Comparison of ENCODE assay signal across 17 cellular contexts in genomic region chr2:200127852-200128251, GRCh38.
DNase-seq lines count a peak whose midpoint lies in the region; ATAC-seq and TF ChIP-seq lines count a peak whose summit lies in the region.
"Had no signal": no experiment of that assay in that cellular context is flagged by ENCODE, and none has a peak within 500 bp of the region (broad histone marks: within the 10 kb centered on the region; RNA-seq: fewer than 3 reads in every experiment).

No MANE protein-coding gene starts in this region.

- POLR2A ChIA-PET in activated CD4-positive, alpha-beta T cell treated with anti-CD3 and anti-CD28 coated beads for 36 hours (lab: Charles Lee) = no interaction called here

- ATAC-seq in GM21526 (IDR thresholded peaks at IDR 0.05; ENCODE audit: low FRiP score, unreplicated experiment) = no peak
- no peak for ATAC-seq in activated CD4-positive, alpha-beta T cell treated with anti-CD3 and anti-CD28 coated beads for 36 hours

- no peaks in the 10 kb centered on the region for H3K9me3 ChIP-seq in adipocyte (ENCODE audit: control insufficient read depth, low read length)
- H3K9me3 ChIP-seq: MG63, prostate gland, SJSA1 had no signal

- H3K9me3 Mint-ChIP-seq in osteocyte (ENCODE audit: unreplicated experiment) = peaks cover 4% of the 10 kb centered on the region
- no peaks in the 10 kb centered on the region for H3K9me3 Mint-ChIP-seq in activated naive CD4-positive, alpha-beta T cell treated with anti-CD3 and anti-CD28 coated beads, Interleukin-2, amount 10 ng/mL, durations not matched to agents 7 days and 5 days
- no peaks in the 10 kb centered on the region for H3K9me3 Mint-ChIP-seq in activated CD4-positive, alpha-beta T cell treated with anti-CD3 and anti-CD28 coated beads for 36 hours (ENCODE audit: low read depth)
- H3K9me3 Mint-ChIP-seq: activated CD4-positive, alpha-beta T cell treated with anti-CD3 and anti-CD28 coated beads, Interleukin-2, amount 10 ng/mL, durations not matched to agents 7 days and 5 days; activated naive CD4-positive, alpha-beta T cell treated with anti-CD3 and anti-CD28 coated beads, Interleukin-2, amount 50 U/mL, for 24 hours had no signal

- H3K36me3 Mint-ChIP-seq in osteocyte (ENCODE audit: unreplicated experiment) = no peaks in the 10 kb centered on the region
- H3K36me3 Mint-ChIP-seq in activated naive CD4-positive, alpha-beta T cell treated with anti-CD3 and anti-CD28 coated beads, Interleukin-2, amount 10 ng/mL, durations not matched to agents 7 days and 5 days = no peaks in the 10 kb centered on the region
- no peaks in the 10 kb centered on the region for H3K36me3 Mint-ChIP-seq in activated CD4-positive, alpha-beta T cell treated with anti-CD3 and anti-CD28 coated beads for 36 hours (ENCODE audit: low read depth)
- H3K36me3 Mint-ChIP-seq: activated naive CD4-positive, alpha-beta T cell treated with anti-CD3 and anti-CD28 coated beads, Interleukin-2, amount 50 U/mL, for 24 hours; naive B cell had no signal

- no peaks in the 10 kb centered on the region for H3K27me3 Mint-ChIP-seq in osteocyte (ENCODE audit: unreplicated experiment)
- peaks cover 3% of the 10 kb centered on the region for H3K27me3 Mint-ChIP-seq in activated naive CD4-positive, alpha-beta T cell treated with anti-CD3 and anti-CD28 coated beads, Interleukin-2, amount 10 ng/mL, durations not matched to agents 7 days and 5 days
- H3K27me3 Mint-ChIP-seq in activated CD4-positive, alpha-beta T cell treated with anti-CD3 and anti-CD28 coated beads for 36 hours = peaks cover 3% of the 10 kb centered on the region

- no peaks in the 10 kb centered on the region for H3K27me3 ChIP-seq in adipocyte (replicated peaks; ENCODE audit: control insufficient read depth, insufficient read depth, low read length)
- H3K27me3 ChIP-seq: MG63, SJSA1 had no signal

- no peak overlapping the region for H3K9ac ChIP-seq in adipocyte (ENCODE audit: low read length)

- peaks cover 28% of the 10 kb centered on the region for H3K4me1 ChIP-seq in adipocyte (ENCODE audit: control insufficient read depth, insufficient read depth, low read length)
- H3K4me1 ChIP-seq: prostate gland, SJSA1 had no signal

- H3K4me3 Mint-ChIP-seq in osteocyte (ENCODE audit: unreplicated experiment) = no peak overlapping the region
- H3K4me3 Mint-ChIP-seq in activated naive CD4-positive, alpha-beta T cell treated with anti-CD3 and anti-CD28 coated beads, Interleukin-2, amount 10 ng/mL, durations not matched to agents 7 days and 5 days = no peak overlapping the region
- no peak overlapping the region for H3K4me3 Mint-ChIP-seq in activated CD4-positive, alpha-beta T cell treated with anti-CD3 and anti-CD28 coated beads for 36 hours
- H3K4me3 Mint-ChIP-seq: activated CD4-positive, alpha-beta T cell treated with anti-CD3 and anti-CD28 coated beads, Interleukin-2, amount 10 ng/mL, durations not matched to agents 7 days and 5 days; activated naive CD4-positive, alpha-beta T cell treated with anti-CD3 and anti-CD28 coated beads, Interleukin-2, amount 50 U/mL, for 24 hours; naive B cell had no signal

- peak; percentile 47 for TF ChIP-seq CTCF in AG10803 (conservative IDR thresholded peaks at IDR 0.05; ENCODE audit: low read length)
- peak; percentile 9 for TF ChIP-seq CTCF in fibroblast of the aortic adventitia (IDR thresholded peaks at IDR 0.05; ENCODE audit: insufficient read depth, low read length)
- TF ChIP-seq CTCF in osteocyte (IDR thresholded peaks at IDR 0.05) = peak; percentile 42

- intact Hi-C loops in activated CD4-positive, alpha-beta T cell treated with anti-CD3 and anti-CD28 coated beads for 36 hours (cut with DNase I, micrococcal nuclease) = no loop called here

- peak overlapping the region; percentile 76 for H3K27ac Mint-ChIP-seq in osteocyte (ENCODE audit: unreplicated experiment)
- H3K27ac Mint-ChIP-seq in activated naive CD4-positive, alpha-beta T cell treated with anti-CD3 and anti-CD28 coated beads, Interleukin-2, amount 10 ng/mL, durations not matched to agents 7 days and 5 days = no peak overlapping the region
- H3K27ac Mint-ChIP-seq in activated CD4-positive, alpha-beta T cell treated with anti-CD3 and anti-CD28 coated beads for 36 hours = no peak overlapping the region
- H3K27ac Mint-ChIP-seq: activated CD4-positive, alpha-beta T cell treated with anti-CD3 and anti-CD28 coated beads, Interleukin-2, amount 10 ng/mL, durations not matched to agents 7 days and 5 days; activated naive CD4-positive, alpha-beta T cell treated with anti-CD3 and anti-CD28 coated beads, Interleukin-2, amount 50 U/mL, for 24 hours; naive B cell had no signal

- H3K36me3 ChIP-seq in adipocyte (ENCODE audit: control insufficient read depth, insufficient read depth, low read length, severe bottlenecking) = no peaks in the 10 kb centered on the region
- H3K36me3 ChIP-seq: MG63, prostate gland, SJSA1 had no signal

- peaks cover 52% of the 10 kb centered on the region for H3K4me1 Mint-ChIP-seq in osteocyte (ENCODE audit: unreplicated experiment)
- H3K4me1 Mint-ChIP-seq in activated naive CD4-positive, alpha-beta T cell treated with anti-CD3 and anti-CD28 coated beads, Interleukin-2, amount 10 ng/mL, durations not matched to agents 7 days and 5 days = no peaks in the 10 kb centered on the region
- no peaks in the 10 kb centered on the region for H3K4me1 Mint-ChIP-seq in activated CD4-positive, alpha-beta T cell treated with anti-CD3 and anti-CD28 coated beads for 36 hours
- H3K4me1 Mint-ChIP-seq: activated CD4-positive, alpha-beta T cell treated with anti-CD3 and anti-CD28 coated beads, Interleukin-2, amount 10 ng/mL, durations not matched to agents 7 days and 5 days; activated naive CD4-positive, alpha-beta T cell treated with anti-CD3 and anti-CD28 coated beads, Interleukin-2, amount 50 U/mL, for 24 hours; naive B cell had no signal

- DNase-seq in AG10803 (ENCODE audit: low read depth) (peak; percentile 77), adipocyte (ENCODE audit: low read depth) (peak; percentile 95), fibroblast of the aortic adventitia (ENCODE audit: low read depth) (peak; percentile 29), osteocyte (ENCODE audit: extremely low spot score, unreplicated experiment) (no peak)
- DNase-seq in activated CD4-positive, alpha-beta T cell treated with anti-CD3 and anti-CD28 coated beads, Interleukin-2, amount 50 U/mL, for 48 hours = no peak
- no peak for DNase-seq in activated naive CD4-positive, alpha-beta T cell treated with anti-CD3 and anti-CD28 coated beads, Interleukin-2, amount 10 ng/mL, durations not matched to agents 7 days and 5 days
- DNase-seq in activated CD4-positive, alpha-beta T cell treated with anti-CD3 and anti-CD28 coated beads for 36 hours = no peak
- DNase-seq: activated CD4-positive, alpha-beta T cell treated with anti-CD3 and anti-CD28 coated beads, Interleukin-2, amount 10 ng/mL, durations not matched to agents 7 days and 5 days; MG63; naive B cell; NCI-H2029; NCI-H524; T1000 had no signal

- CTCF ChIA-PET in activated naive CD4-positive, alpha-beta T cell treated with anti-CD3 and anti-CD28 coated beads, Interleukin-2, amount 10 ng/mL, durations not matched to agents 7 days and 5 days (lab: Charles Lee) = no interaction called here
- CTCF ChIA-PET in activated CD4-positive, alpha-beta T cell treated with anti-CD3 and anti-CD28 coated beads for 36 hours (lab: Charles Lee) = interaction anchor here (0.7 kb wide), 1 partner anchor 274 kb away, joined by 3 read pairs; no protein-coding TSS in a partner anchor

- H3K4me3 ChIP-seq in AG10803 (ENCODE audit: low read length) (no peak overlapping the region), adipocyte (ENCODE audit: low read length) (no peak overlapping the region), fibroblast of the aortic adventitia (ENCODE audit: low read depth, low read length) (no peak overlapping the region)
- H3K4me3 ChIP-seq: MG63, prostate gland, SJSA1 had no signal

Comparison
In these comparisons a context has a peak if more than half of its experiments do, and no peak if none do; other contexts are left out.
1. DNase-seq: peak in AG10803 (single experiment), adipocyte (single experiment) and fibroblast of the aortic adventitia (single experiment); none in osteocyte (single experiment), activated CD4-positive, alpha-beta T cell treated with anti-CD3 and anti-CD28 coated beads, Interleukin-2, amount 50 U/mL, for 48 hours (0 of 2), activated naive CD4-positive, alpha-beta T cell treated with anti-CD3 and anti-CD28 coated beads, Interleukin-2, amount 10 ng/mL, durations not matched to agents 7 days and 5 days (single experiment) and activated CD4-positive, alpha-beta T cell treated with anti-CD3 and anti-CD28 coated beads for 36 hours (single experiment).
2. Peak in every context shown above with its lines, with median percentiles within 50 percentile points of each other: CTCF ChIP-seq.